In the genomic region with DNA sequence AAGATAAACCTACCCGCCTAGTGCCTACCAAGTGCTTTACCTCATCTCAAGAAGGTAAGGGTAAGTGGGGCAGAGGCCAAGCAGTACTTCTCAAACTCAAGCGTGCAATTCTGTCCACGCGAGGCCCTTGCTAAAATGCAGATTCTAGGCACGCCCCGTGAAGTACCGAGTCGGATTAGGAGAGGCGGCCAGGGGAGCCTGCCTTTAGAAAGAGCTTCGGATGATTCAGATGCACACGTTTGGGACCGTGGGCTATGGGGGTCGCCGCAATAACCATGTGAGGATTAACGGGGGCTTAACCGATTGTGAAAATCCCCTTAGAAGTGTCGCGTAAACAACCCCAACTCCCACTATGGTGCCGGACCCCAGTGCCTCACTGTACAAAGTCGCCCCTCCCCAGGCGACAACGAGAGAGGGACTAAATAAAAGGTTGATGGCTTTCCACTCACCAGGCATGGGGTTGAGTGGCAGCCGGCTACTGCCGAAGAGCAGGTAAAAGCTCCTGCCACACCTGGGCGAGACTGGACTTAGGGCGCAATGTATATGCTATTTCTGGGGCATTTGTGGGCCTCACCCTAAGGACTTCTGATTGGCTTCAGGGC, we compare ENCODE assay signal across 8 cellular contexts. TPM values are rescaled to one million over a fixed set of nuclear protein-coding genes. Genes with fewer than 3 reads are reported as not detected.
DNase-seq lines count a peak whose midpoint lies in the region; ATAC-seq and TF ChIP-seq lines count a peak whose summit lies in the region.

No MANE protein-coding gene starts in this region.

- H3K36me3 ChIP-seq in DND-41 (ENCODE audit: insufficient read depth, low read length), result peaks cover 16% of the 10 kb centered on the region; the same call in 1 of the 2 replicates
- no peaks in the 10 kb centered on the region for H3K36me3 ChIP-seq in Loucy (ENCODE audit: insufficient read depth, low read length)
- no peaks in the 10 kb centered on the region for H3K36me3 ChIP-seq in adrenal gland (replicated peaks in 1 of 2)
- H3K36me3 ChIP-seq in smooth muscle cell (ENCODE audit: low read depth), result no peaks in the 10 kb centered on the region

- WGBS in adrenal gland, 4 donors, result 0 to 1% (median 1%) methylated on average over 9 to 26 of the region's 26 CpGs
- WGBS in smooth muscle cell (ENCODE audit: low lambda C conversion rate), result under 1% methylated on average over 26 of the region's 26 CpGs

- no peak for TF ChIP-seq CTCF in DND-41 (IDR thresholded peaks at IDR 0.05; ENCODE audit: borderline replicate concordance, extremely low read depth, low read length, poor library complexity, severe bottlenecking)
- TF ChIP-seq CTCF in Loucy (conservative IDR thresholded peaks at IDR 0.05; ENCODE audit: low read length), result no peak
- TF ChIP-seq CTCF in adrenal gland (IDR thresholded peaks at IDR 0.05), result no peak
- TF ChIP-seq CTCF in smooth muscle cell (IDR thresholded peaks at IDR 0.05; ENCODE audit: borderline replicate concordance, insufficient read depth, poor library complexity, severe bottlenecking), result no peak

- H3F3A ChIP-seq in Loucy (ENCODE audit: low read depth), result no peaks in the 10 kb centered on the region
- no peaks in the 10 kb centered on the region for H3F3A ChIP-seq in smooth muscle cell (ENCODE audit: low read depth)

- H3K9me3 ChIP-seq in DND-41 (ENCODE audit: insufficient read depth, low read length, severe bottlenecking), result no peaks in the 10 kb centered on the region
- no peaks in the 10 kb centered on the region for H3K9me3 ChIP-seq in Loucy (ENCODE audit: insufficient read depth, low read depth, low read length)
- H3K9me3 ChIP-seq in adrenal gland (replicated peaks in 1 of 3), result no peaks in the 10 kb centered on the region
- H3K9me3 ChIP-seq in iPS-18c (ENCODE audit: control insufficient read depth, insufficient read depth, low read length), result peaks cover 2% of the 10 kb centered on the region
- H3K9me3 ChIP-seq in smooth muscle cell (replicated peaks; ENCODE audit: low read depth), result no peaks in the 10 kb centered on the region

- H3K27ac ChIP-seq in DND-41 (ENCODE audit: low read length), result peak overlapping the region; percentile 89
- peak overlapping the region; percentile 23 to 93 (median 71) for H3K27ac ChIP-seq in adrenal gland
- peak overlapping the region; percentile 63 for H3K27ac ChIP-seq in smooth muscle cell (ENCODE audit: low read depth)

- H3K4me1 ChIP-seq in DND-41 (ENCODE audit: insufficient read depth, low read length) (peaks cover 25% of the 10 kb centered on the region), Loucy (ENCODE audit: insufficient read depth, low read length, poor library complexity, severe bottlenecking) (peaks cover 30% of the 10 kb centered on the region), adrenal gland (replicated peaks in 1 of 2) (peaks cover 10 to 31% of the 10 kb centered on the region in 2 donors), smooth muscle cell (ENCODE audit: low read depth) (peaks cover 18% of the 10 kb centered on the region)

- no peak for DNase-seq in DND-41
- peak in 6 of 7 donors; percentile 32 to 75 (median 44) for DNase-seq in adrenal gland
- no peak for DNase-seq in smooth muscle cell (lab: John Stamatoyannopoulos, UW; ENCODE audit: unreplicated experiment)
- DNase-seq in GOT3 (lab: John Stamatoyannopoulos, UW), result no peak

- no peaks in the 10 kb centered on the region for H3K27me3 ChIP-seq in DND-41 (ENCODE audit: insufficient read depth, low read length, poor library complexity)
- H3K27me3 ChIP-seq in Loucy (ENCODE audit: insufficient read depth, low read length, poor library complexity, severe bottlenecking), result no peaks in the 10 kb centered on the region
- no peaks in the 10 kb centered on the region for H3K27me3 ChIP-seq in adrenal gland
- H3K27me3 ChIP-seq in smooth muscle cell (ENCODE audit: low read depth), result no peaks in the 10 kb centered on the region

- no peaks in the 10 kb centered on the region; the same call in 1 of the 2 replicates for H4K20me1 ChIP-seq in DND-41 (ENCODE audit: insufficient read depth, low read length)
- H4K20me1 ChIP-seq in Loucy (ENCODE audit: insufficient read depth, low read length, poor library complexity, severe bottlenecking), result peaks cover 5% of the 10 kb centered on the region
- H4K20me1 ChIP-seq in smooth muscle cell (ENCODE audit: low read depth), result no peaks in the 10 kb centered on the region

- TF ChIP-seq POLR2A in adrenal gland (IDR thresholded peaks at IDR 0.05), result peak in 1 of 2 donors; percentile 65

- H3K9me2 ChIP-seq in Loucy (replicated peaks; ENCODE audit: low read depth, low read length), result no peaks in the 10 kb centered on the region

- ATAC-seq in DND-41 (ENCODE audit: insufficient read depth, low read depth) (peak; percentile 7), HG03045 (IDR thresholded peaks at IDR 0.05; ENCODE audit: unreplicated experiment) (no peak), GM18502 (IDR thresholded peaks at IDR 0.05; ENCODE audit: poor library complexity, unreplicated experiment) (no peak)

- intact Hi-C loops in adrenal gland (cut with DNase I), result no loop called here

- H3K9ac ChIP-seq in DND-41 (ENCODE audit: low read depth, low read length) (peak overlapping the region; percentile 81), Loucy (ENCODE audit: low read depth, low read length, poor library complexity, severe bottlenecking) (peak overlapping the region; percentile 84), smooth muscle cell (ENCODE audit: low read depth) (peak overlapping the region; percentile 86)

- peak overlapping the region; percentile 96 for H2AFZ ChIP-seq in DND-41 (ENCODE audit: low read depth, low read length)
- peak overlapping the region; percentile 92 for H2AFZ ChIP-seq in Loucy (ENCODE audit: low read length)
- H2AFZ ChIP-seq in smooth muscle cell (ENCODE audit: low read depth), result peak overlapping the region; percentile 65

- H3K79me2 ChIP-seq in DND-41 (ENCODE audit: insufficient read depth, low read length), result peaks cover 50% of the 10 kb centered on the region
- peaks cover 39% of the 10 kb centered on the region for H3K79me2 ChIP-seq in Loucy (ENCODE audit: insufficient read depth, low read length)
- peaks cover 13% of the 10 kb centered on the region for H3K79me2 ChIP-seq in smooth muscle cell (ENCODE audit: low read depth)

- H3K4me2 ChIP-seq in DND-41 (ENCODE audit: insufficient read depth, low read length) (peak overlapping the region; percentile 76), Loucy (ENCODE audit: low read depth, low read length, poor library complexity, severe bottlenecking) (peak overlapping the region; percentile 94), smooth muscle cell (peak overlapping the region; percentile 91)

- H3K4me3 ChIP-seq in DND-41 (ENCODE audit: low read depth in 1 of 2, low read length in 2 of 2) (peak overlapping the region; percentile 52 to 85; a peak in 3 of 4 replicates), Loucy (ENCODE audit: low read length, poor library complexity, severe bottlenecking) (peak overlapping the region; percentile 88), adrenal gland (peak overlapping the region; percentile 24 to 89 (median 72)), iPS-18c (ENCODE audit: insufficient read depth, low read depth, low read length) (peak overlapping the region; percentile 68), smooth muscle cell (peak overlapping the region; percentile 76)

RNA-seq across cellular contexts. Expression of gene SP2, which starts 0.7 kb away (rescaled TPM):
- total RNA-seq in adrenal gland (10 to 100 TPM in 5 of 8 donors, 1 to 10 TPM in 3; 2.9 to 20.8 (median 12.1) TPM), smooth muscle cell (2.4 and 4.7 TPM in 2 replicates)
- polyA plus RNA-seq in adrenal gland (10 to 100 TPM in 1 of 3 donors, 1 to 10 TPM in 2; 4.5 to 21.1 (median 8.0) TPM), smooth muscle cell (9.0 and 9.4 TPM in 2 replicates)

RNA-seq across cellular contexts. Expression of gene SP6, which starts 44.4 kb away (rescaled TPM):
- 1 to 10 TPM in 6 of 8 donors, under 1 TPM in 2; 0.06 to 3.5 (median 1.2) TPM for total RNA-seq in adrenal gland
- 1 to 10 TPM in 1 of 3 donors, under 1 TPM in 2; 0.91 to 1.1 (median 0.97) TPM for polyA plus RNA-seq in adrenal gland
- total RNA-seq in smooth muscle cell, result 9.3 and 9.8 TPM in 2 replicates
- 10.7 and 13.1 TPM in 2 replicates for polyA plus RNA-seq in smooth muscle cell

RNA-seq across cellular contexts. Expression of gene PNPO, which starts 46.0 kb away (rescaled TPM):
- total RNA-seq in adrenal gland, result 10 to 100 TPM; 45.0 to 91.5 (median 61.8) TPM
- polyA plus RNA-seq in adrenal gland, result 10 to 100 TPM; 19.7 to 36.1 (median 23.8) TPM
- 7.6 and 9.3 TPM in 2 replicates for total RNA-seq in smooth muscle cell
- 5.2 and 8.0 TPM in 2 replicates for polyA plus RNA-seq in smooth muscle cell

RNA-seq across cellular contexts. Expression of gene SCRN2, which starts 54.3 kb away (rescaled TPM):
- total RNA-seq in adrenal gland (10 to 100 TPM; 18.3 to 53.7 (median 40.5) TPM), smooth muscle cell (16.0 and 18.6 TPM in 2 replicates)
- polyA plus RNA-seq in adrenal gland (100 to 1,000 TPM in 2 of 3 donors, 1 to 10 TPM in 1; 6.3 to 136 (median 121) TPM), smooth muscle cell (45.0 and 49.4 TPM in 2 replicates)

Comparison
In these comparisons a context has a peak if more than half of its experiments do, and no peak if none do; other contexts are left out.
1. DNase-seq: peak in adrenal gland (6 of 7); none in DND-41 (single experiment), smooth muscle cell (single experiment) and GOT3 (single experiment).
2. Peak in every context shown above with its lines, with median percentiles within 50 percentile points of each other: H2AFZ ChIP-seq, H3K27ac ChIP-seq, H3K4me2 ChIP-seq, H3K4me3 ChIP-seq and H3K9ac ChIP-seq.